ENCODE assay signal across 8 cellular contexts in genomic region chr12:118102609-118103008, GRCh38. TPM values are rescaled to one million over a fixed set of nuclear protein-coding genes. Genes with fewer than 3 reads are reported as not detected.
DNase-seq lines count a peak whose midpoint lies in the region; ATAC-seq and TF ChIP-seq lines count a peak whose summit lies in the region.

No MANE protein-coding gene starts in this region.

- no peak for TF ChIP-seq CTCF in endothelial cell (IDR thresholded peaks at IDR 0.05; ENCODE audit: unreplicated experiment)
- no peak for TF ChIP-seq CTCF in ovary (IDR thresholded peaks at IDR 0.05)
- no peak for TF ChIP-seq CTCF in MM.1S (IDR thresholded peaks at IDR 0.05; ENCODE audit: low read length)

- TF ChIP-seq EP300 in ovary (IDR thresholded peaks at IDR 0.05), result no peak

- peak overlapping the region in 3 of 7 donors; percentile 56 to 85 (median 58) for H3K27ac Mint-ChIP-seq in CD4-positive, alpha-beta memory T cell
- H3K27ac Mint-ChIP-seq in endothelial cell (ENCODE audit: unreplicated experiment), result peak overlapping the region; percentile 96

- WGBS in ovary, 3 donors, result 48 to 54% (median 49%) methylated on average over 5 of the region's 5 CpGs

- intact Hi-C loops in CD4-positive, alpha-beta memory T cell (cut with micrococcal nuclease), result no loop called here
- intact Hi-C loops in ovary (cut with DNase I), result loop anchor here in 1 of 4 donors (5.0 kb wide), 1 partner anchor 40 kb away; the partner anchor contains the start of gene WSB2

- peak overlapping the region; percentile 86 to 97 (median 92) for H3K4me3 Mint-ChIP-seq in CD4-positive, alpha-beta memory T cell
- peak overlapping the region; percentile 99 for H3K4me3 Mint-ChIP-seq in endothelial cell (ENCODE audit: unreplicated experiment)

- H3K9ac ChIP-seq in NT2/D1 (ENCODE audit: insufficient read length, low read depth) (peak overlapping the region; percentile 99), MM.1S (ENCODE audit: low read length) (no peak overlapping the region)

- no peak overlapping the region for H2AFZ ChIP-seq in MM.1S (ENCODE audit: low read length)

- no peaks in the 10 kb centered on the region for H3K79me2 ChIP-seq in MM.1S (ENCODE audit: low read length)

- H3K27me3 ChIP-seq in CD4-positive, alpha-beta memory T cell (ENCODE audit: insufficient read depth, low read length), result no peaks in the 10 kb centered on the region
- no peaks in the 10 kb centered on the region for H3K27me3 ChIP-seq in NT2/D1 (ENCODE audit: insufficient read depth, insufficient read length)
- no peaks in the 10 kb centered on the region for H3K27me3 ChIP-seq in ovary
- 0 out of 2 replicates have a peak, but pooled peaks cover 4% of the 10 kb centered on the region for H3K27me3 ChIP-seq in MM.1S (replicated peaks; ENCODE audit: insufficient read depth, low read length)

- no peak overlapping the region for H3K27ac ChIP-seq in CD4-positive, alpha-beta memory T cell (ENCODE audit: low read depth, low read length)
- no peak overlapping the region for H3K27ac ChIP-seq in ovary
- no peak overlapping the region for H3K27ac ChIP-seq in MM.1S (ENCODE audit: low read length)

- H3K36me3 ChIP-seq in CD4-positive, alpha-beta memory T cell (ENCODE audit: insufficient read depth, low read length), result no peaks in the 10 kb centered on the region
- H3K36me3 ChIP-seq in NT2/D1 (ENCODE audit: insufficient read depth, insufficient read length, low read length) (peaks cover 6% of the 10 kb centered on the region), ovary (no peaks in the 10 kb centered on the region), MM.1S (replicated peaks; ENCODE audit: insufficient read depth, low read length) (no peaks in the 10 kb centered on the region)

- H4K20me1 ChIP-seq in MM.1S (ENCODE audit: insufficient read depth, low read length), result no peaks in the 10 kb centered on the region

- CTCF ChIA-PET in CD4-positive, alpha-beta memory T cell (lab: Charles Lee; ENCODE audit: partially characterized antibody), result interaction anchor here (0.6 to 1.0 kb wide), 2 partner anchors 10 to 20 kb away, joined by 3 read pairs; no protein-coding TSS in a partner anchor

- no peaks in the 10 kb centered on the region for H3K9me2 ChIP-seq in MM.1S (replicated peaks; ENCODE audit: insufficient read depth, low read length)

- H3K4me1 Mint-ChIP-seq in CD4-positive, alpha-beta memory T cell, result peaks cover 7 to 13% (median 10%) of the 10 kb centered on the region in 4 donors
- peaks cover 16% of the 10 kb centered on the region for H3K4me1 Mint-ChIP-seq in endothelial cell (ENCODE audit: unreplicated experiment)

- TF ChIP-seq POLR2A in ovary (IDR thresholded peaks at IDR 0.05), result no peak

- no peak overlapping the region for H3K4me3 ChIP-seq in CD4-positive, alpha-beta memory T cell (ENCODE audit: low read length in 2 of 2)
- H3K4me3 ChIP-seq in NT2/D1 (ENCODE audit: insufficient read length, low read depth) (peak overlapping the region; percentile 90), ovary (peak overlapping the region; percentile 94), MM.1S (ENCODE audit: low read length) (no peak overlapping the region)

- POLR2A ChIA-PET in CD4-positive, alpha-beta memory T cell (lab: Charles Lee; ENCODE audit: partially characterized antibody), result no interaction called here

- H3F3A ChIP-seq in MM.1S (ENCODE audit: insufficient read depth, low read length), result no peaks in the 10 kb centered on the region

- no peak overlapping the region for H3K4me2 ChIP-seq in MM.1S (ENCODE audit: low read depth, low read length)

- peaks cover 5% of the 10 kb centered on the region for H3K4me1 ChIP-seq in CD4-positive, alpha-beta memory T cell (ENCODE audit: insufficient read depth, low read length)
- H3K4me1 ChIP-seq in NT2/D1 (ENCODE audit: insufficient read depth, insufficient read length) (peaks cover 10% of the 10 kb centered on the region), ovary (ENCODE audit: insufficient read depth) (peaks cover 2% of the 10 kb centered on the region), MM.1S (ENCODE audit: low read length) (no peaks in the 10 kb centered on the region)

- no peak for ATAC-seq in HG03045 (IDR thresholded peaks at IDR 0.05; ENCODE audit: unreplicated experiment)

- no peak for DNase-seq in CD4-positive, alpha-beta memory T cell
- no peak for DNase-seq in NT2/D1 (ENCODE audit: low read depth, low spot score)
- DNase-seq in endothelial cell (ENCODE audit: low spot score), result no peak
- DNase-seq in ovary, result no peak
- DNase-seq in H4 (ENCODE audit: low spot score), result no peak
- no peak for DNase-seq in activated CD4-positive, CD25-positive, alpha-beta regulatory T cell (lab: John Stamatoyannopoulos, UW)
- no peak for DNase-seq in MM.1S

- no peaks in the 10 kb centered on the region for H3K9me3 ChIP-seq in CD4-positive, alpha-beta memory T cell (ENCODE audit: control insufficient read depth in 1 of 2, low read length in 2 of 2)
- H3K9me3 ChIP-seq in NT2/D1 (ENCODE audit: insufficient read depth, low read length) (no peaks in the 10 kb centered on the region), ovary (no peaks in the 10 kb centered on the region), MM.1S (replicated peaks; ENCODE audit: insufficient read depth, low read length) (no peaks in the 10 kb centered on the region)

- peaks cover 0 to 2% of the 10 kb centered on the region in 2 donors for H3K36me3 Mint-ChIP-seq in CD4-positive, alpha-beta memory T cell
- H3K36me3 Mint-ChIP-seq in endothelial cell (ENCODE audit: low read depth, unreplicated experiment), result peaks cover 5% of the 10 kb centered on the region

- no peaks in the 10 kb centered on the region for H3K9me3 Mint-ChIP-seq in CD4-positive, alpha-beta memory T cell
- H3K9me3 Mint-ChIP-seq in endothelial cell (ENCODE audit: unreplicated experiment), result no peaks in the 10 kb centered on the region

- H3K27me3 Mint-ChIP-seq in CD4-positive, alpha-beta memory T cell, result peaks cover 5 to 10% of the 10 kb centered on the region in 2 donors
- H3K27me3 Mint-ChIP-seq in endothelial cell (ENCODE audit: unreplicated experiment), result peaks cover 6% of the 10 kb centered on the region

RNA-seq across cellular contexts. Expression of gene VSIG10, which starts 1.2 kb away (rescaled TPM):
- total RNA-seq in CD4-positive, alpha-beta memory T cell, result 1 to 10 TPM; 4.8 to 5.1 TPM
- polyA plus RNA-seq in CD4-positive, alpha-beta memory T cell, result 1 to 10 TPM in 1 of 2 donors, not detected in 1; 1.5 TPM
- 65.0 TPM for total RNA-seq in endothelial cell (ENCODE audit: unreplicated experiment)
- total RNA-seq in ovary, result 10 to 100 TPM; 24.7 to 33.6 (median 27.8) TPM
- polyA plus RNA-seq in ovary, result 10 to 100 TPM; 22.2 to 29.1 TPM
- total RNA-seq in H4 (2014; rRNA removed; shearing (Covaris generic)), result 9.8 and 12.7 TPM in 2 replicates

RNA-seq across cellular contexts. Expression of gene PEBP1, which starts 33.3 kb away (rescaled TPM):
- total RNA-seq in CD4-positive, alpha-beta memory T cell, result 10 to 100 TPM; 95.9 to 99.1 TPM
- 100 to 1,000 TPM; 353 to 422 TPM for polyA plus RNA-seq in CD4-positive, alpha-beta memory T cell
- total RNA-seq in endothelial cell (ENCODE audit: unreplicated experiment), result 138 TPM
- total RNA-seq in ovary, result 100 to 1,000 TPM; 265 to 446 (median 274) TPM
- polyA plus RNA-seq in ovary, result 100 to 1,000 TPM; 354 to 432 TPM
- total RNA-seq in H4 (2014; rRNA removed; shearing (Covaris generic)), result 150 and 167 TPM in 2 replicates

RNA-seq across cellular contexts. Expression of gene WSB2, which starts 41.6 kb away (rescaled TPM):
- total RNA-seq in CD4-positive, alpha-beta memory T cell, result 10 to 100 TPM; 24.4 to 31.5 TPM
- 10 to 100 TPM; 18.7 to 23.3 TPM for polyA plus RNA-seq in CD4-positive, alpha-beta memory T cell
- total RNA-seq in endothelial cell (ENCODE audit: unreplicated experiment) (76.7 TPM), ovary (10 to 100 TPM; 16.2 to 40.9 (median 31.9) TPM)
- polyA plus RNA-seq in ovary, result 10 to 100 TPM; 14.8 to 51.0 TPM
- 138 and 178 TPM in 2 replicates for total RNA-seq in H4 (2014; rRNA removed; shearing (Covaris generic))

Comparison
In these comparisons a context has a peak if more than half of its experiments do, and no peak if none do; other contexts are left out.
1. H3K4me3 ChIP-seq: peak in NT2/D1 (single experiment) and ovary (single experiment); none in CD4-positive, alpha-beta memory T cell (0 of 2) and MM.1S (single experiment).